26 cellular contexts compared by ENCODE assay signal in the genomic region with DNA sequence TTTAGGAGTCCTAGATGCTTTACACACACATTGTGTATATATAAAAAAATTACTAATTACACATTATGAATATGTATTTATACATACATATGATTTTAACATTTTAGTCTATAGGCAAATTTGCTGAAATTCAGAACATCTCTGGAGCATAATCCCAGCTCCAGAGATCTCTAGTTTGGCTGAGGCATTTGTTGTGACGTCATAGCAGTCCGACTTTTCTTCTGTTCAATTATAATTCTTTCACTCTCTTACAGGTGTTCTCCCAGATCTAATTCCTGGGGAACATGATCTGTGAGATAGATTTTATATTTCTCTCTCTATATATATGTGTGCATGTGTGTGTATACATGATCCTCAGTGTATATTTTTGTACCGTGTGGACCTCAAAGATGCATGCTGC.
"Had no signal": no experiment of that assay in that cellular context is flagged by ENCODE, and none has a peak within 500 bp of the region (broad histone marks: within the 10 kb centered on the region; RNA-seq: fewer than 3 reads in every experiment).

No MANE protein-coding gene starts in this region.

- H3K27me3 ChIP-seq: stomach, suprapubic skin, testis, thyroid gland, tibial artery, tibial nerve, transverse colon, upper lobe of left lung, upper lobe of right lung, uterus had no signal

- H3K4me1 ChIP-seq: stomach, suprapubic skin, testis, thyroid gland, tibial artery, tibial nerve, transverse colon, upper lobe of left lung, upper lobe of right lung, uterus had no signal

- ATAC-seq: stimulated activated effector memory CD8-positive, alpha-beta T cell treated with anti-CD3 and anti-CD28 coated beads, Interleukin-12 subunit alpha, Interleukin-12 subunit beta, amount 100 ng/mL, for 72 hours; stimulated activated memory B cell treated with anti-CD40 and anti-IgM and Interleukin-4, amounts not matched to agents 10 μg/mL and 1 μg/mL and 100 μg/mL, for 72 hours; stimulated activated naive B cell treated with anti-CD40 and anti-IgM and Interleukin-4, amounts not matched to agents 10 μg/mL and 1 μg/mL and 100 μg/mL, for 72 hours; stimulated activated naive CD8-positive, alpha-beta T cell treated with anti-CD3 and anti-CD28 coated beads, Interleukin-15, amount 100 ng/mL, for 72 hours; stimulated activated naive CD8-positive, alpha-beta T cell treated with anti-CD3 and anti-CD28 coated beads, Interleukin-15, Interleukin-2, amounts not matched to agents 100 U/mL and 50 U/mL, for 24 hours; upper lobe of right lung had no signal

- H3K27ac ChIP-seq: stomach, suprapubic skin, testis, thoracic aorta, thyroid gland, tibial artery, tibial nerve, transverse colon, upper lobe of left lung, upper lobe of right lung, uterus had no signal

- FAIRE-seq: urothelium cell line had no signal

- H3K9me3 ChIP-seq: stomach, suprapubic skin, testis, thoracic aorta, thyroid gland, tibial artery, tibial nerve, transverse colon, upper lobe of left lung, upper lobe of right lung, uterus had no signal

- H3K36me3 ChIP-seq: stomach, suprapubic skin, thoracic aorta, thyroid gland, tibial artery, tibial nerve, transverse colon, upper lobe of left lung, upper lobe of right lung, uterus had no signal

- H3K4me3 ChIP-seq: stomach, suprapubic skin, testis, thoracic aorta, thyroid gland, tibial artery, tibial nerve, transverse colon, upper lobe of left lung, upper lobe of right lung, uterus had no signal

- DNase-seq: stimulated activated CD4-positive, alpha-beta T cell treated with anti-CD3 and anti-CD28 coated beads, Interleukin-2, amount 100 ng/mL, for 48 hours; stimulated activated CD4-positive, alpha-beta T cell treated with anti-CD3 and anti-CD28 coated beads, Interleukin-4, amount 100 ng/mL, for 1 hour; stimulated activated CD4-positive, alpha-beta T cell treated with anti-CD3 and anti-CD28 coated beads, Interleukin-4, amount 100 ng/mL, for 24 hours; stimulated activated CD4-positive, alpha-beta T cell treated with anti-CD3 and anti-CD28 coated beads, Interleukin-4, amount 100 ng/mL, for 4 hours; stimulated activated CD8-positive, alpha-beta memory T cell treated with anti-CD3 and anti-CD28 coated beads, Interleukin-4, amount 100 ng/mL, for 48 hours; stimulated activated naive B cell treated with anti-CD40 and anti-IgM and Interleukin-4, amounts not matched to agents 10 μg/mL and 1 μg/mL and 100 μg/mL, for 72 hours; stimulated activated naive CD4-positive, alpha-beta T cell; stimulated activated naive CD4-positive, alpha-beta T cell treated with Interleukin-2 at 50 U/mL for 16 hours; stimulated activated naive CD8-positive, alpha-beta T cell treated with anti-CD3 and anti-CD28 coated beads, Interleukin-15, amount 100 ng/mL, for 72 hours; stimulated activated naive CD8-positive, alpha-beta T cell treated with anti-CD3 and anti-CD28 coated beads, Interleukin-15, Interleukin-2, amounts not matched to agents 100 U/mL and 50 U/mL, for 24 hours; stomach; substantia nigra; testis; thyroid gland; tibial artery; transverse colon; trophoblast cell; upper lobe of left lung; upper lobe of right lung; uterus had no signal
